In the genomic region with DNA sequence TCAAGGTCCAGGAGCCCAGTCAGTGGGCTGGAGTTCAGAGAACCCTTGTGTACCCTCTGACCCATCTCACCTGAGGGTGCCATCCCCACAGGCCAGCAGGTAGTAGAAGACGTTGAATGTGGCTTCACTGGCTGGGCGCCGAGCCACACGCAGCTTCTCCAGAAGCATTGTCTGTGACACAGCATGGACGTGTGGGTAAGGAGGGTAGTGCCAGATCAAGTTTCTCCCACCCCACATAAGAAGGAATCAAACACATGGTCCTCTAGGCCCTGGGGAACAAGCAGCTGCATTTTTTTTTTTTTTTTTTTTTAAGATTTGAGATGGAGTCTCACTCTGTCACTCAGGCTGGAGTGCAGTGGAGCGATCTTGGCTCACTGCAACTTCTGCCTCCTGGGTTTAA, we compare ENCODE assay signal across 25 cellular contexts.
"Had no signal": no experiment of that assay in that cellular context is flagged by ENCODE, and none has a peak within 500 bp of the region (broad histone marks: within the 10 kb centered on the region; RNA-seq: fewer than 3 reads in every experiment).

No MANE protein-coding gene starts in this region.

- H3K4me3 Mint-ChIP-seq: dendritic cell treated with granulocyte-macrophage colony-stimulating factor and Interleukin-4, amounts not matched to agents 40 ng/mL and 50 ng/mL, for 4 days; endodermal cell; immature natural killer cell; memory B cell; naive thymus-derived CD8-positive, alpha-beta T cell; nephron progenitor cell; stimulated activated memory B cell treated with anti-CD40 and anti-IgM and Interleukin-4, amounts not matched to agents 10 μg/mL and 1 μg/mL and 100 μg/mL, for 72 hours; type B pancreatic cell had no signal

- H3K9me3 Mint-ChIP-seq: dendritic cell treated with granulocyte-macrophage colony-stimulating factor and Interleukin-4, amounts not matched to agents 40 ng/mL and 50 ng/mL, for 4 days; endodermal cell; immature natural killer cell; memory B cell; naive thymus-derived CD8-positive, alpha-beta T cell; nephron progenitor cell; stimulated activated memory B cell treated with anti-CD40 and anti-IgM and Interleukin-4, amounts not matched to agents 10 μg/mL and 1 μg/mL and 100 μg/mL, for 72 hours; type B pancreatic cell had no signal

- DNase-seq: colonic mucosa; effector CD8-positive, alpha-beta T cell; endodermal cell; erythroblast; esophagus squamous epithelium; foreskin melanocyte; hypothalamus; immature natural killer cell; islet precursor cell; kidney glomerular epithelial cell; naive thymus-derived CD8-positive, alpha-beta T cell; nephron progenitor cell; nucleus accumbens; stimulated activated CD4-positive, alpha-beta T cell treated with anti-CD3 and anti-CD28 coated beads, Interleukin-2, amount 100 ng/mL, for 24 hours; stimulated activated CD4-positive, alpha-beta T cell treated with anti-CD3 and anti-CD28 coated beads, Interleukin-4, amount 100 ng/mL, for 24 hours; stimulated activated naive CD8-positive, alpha-beta T cell treated with anti-CD3 and anti-CD28 coated beads, Interleukin-15, Interleukin-2, amounts not matched to agents 100 U/mL and 50 U/mL, for 24 hours; substantia nigra; testis; tibial artery had no signal

- H3K27ac Mint-ChIP-seq: dendritic cell treated with granulocyte-macrophage colony-stimulating factor and Interleukin-4, amounts not matched to agents 40 ng/mL and 50 ng/mL, for 4 days; endodermal cell; memory B cell; naive thymus-derived CD8-positive, alpha-beta T cell; nephron progenitor cell; stimulated activated memory B cell treated with anti-CD40 and anti-IgM and Interleukin-4, amounts not matched to agents 10 μg/mL and 1 μg/mL and 100 μg/mL, for 72 hours; type B pancreatic cell had no signal

- H3K36me3 Mint-ChIP-seq: type B pancreatic cell had no signal

- H3K27me3 Mint-ChIP-seq: dendritic cell treated with granulocyte-macrophage colony-stimulating factor and Interleukin-4, amounts not matched to agents 40 ng/mL and 50 ng/mL, for 4 days; memory B cell; naive thymus-derived CD8-positive, alpha-beta T cell; stimulated activated memory B cell treated with anti-CD40 and anti-IgM and Interleukin-4, amounts not matched to agents 10 μg/mL and 1 μg/mL and 100 μg/mL, for 72 hours; type B pancreatic cell had no signal

- ATAC-seq: left lobe of liver; naive thymus-derived CD8-positive, alpha-beta T cell; sciatic nerve; stimulated activated memory B cell treated with anti-CD40 and anti-IgM and Interleukin-4, amounts not matched to agents 10 μg/mL and 1 μg/mL and 100 μg/mL, for 72 hours; stimulated activated naive CD8-positive, alpha-beta T cell treated with anti-CD3 and anti-CD28 coated beads, Interleukin-15, Interleukin-2, amounts not matched to agents 100 U/mL and 50 U/mL, for 24 hours had no signal
